5 cellular contexts compared by ENCODE assay signal in the genomic region with DNA sequence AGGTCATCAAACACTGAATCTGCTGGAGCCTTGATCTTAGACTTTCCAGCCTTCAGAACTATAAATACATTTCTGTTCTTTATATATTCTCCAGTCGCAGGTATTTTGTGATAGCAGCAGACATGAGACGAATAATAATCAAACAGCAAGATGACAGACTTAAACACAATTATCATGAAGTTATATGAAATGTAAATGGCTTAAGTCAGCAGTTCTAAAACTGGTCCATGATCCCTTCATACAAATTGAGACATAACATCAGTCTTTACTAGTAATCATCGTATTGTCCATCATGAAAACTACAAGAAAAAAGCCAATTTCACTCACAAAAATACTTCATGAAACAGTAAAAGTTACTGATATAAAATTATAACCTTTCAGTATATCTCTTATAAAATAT.
"Had no signal": no experiment of that assay in that cellular context is flagged by ENCODE, and none has a peak within 500 bp of the region (broad histone marks: within the 10 kb centered on the region; RNA-seq: fewer than 3 reads in every experiment).

No MANE protein-coding gene starts in this region.

- H3K27ac ChIP-seq: HL-60, KMS-11 had no signal

- DNase-seq: KBM-7, KG1 had no signal

- H3K4me2 ChIP-seq: KMS-11 had no signal

- FAIRE-seq: HTR-8/SVneo had no signal

- H3K9ac ChIP-seq: KMS-11 had no signal
